ENCODE assay signal across 23 cellular contexts in the genomic region with DNA sequence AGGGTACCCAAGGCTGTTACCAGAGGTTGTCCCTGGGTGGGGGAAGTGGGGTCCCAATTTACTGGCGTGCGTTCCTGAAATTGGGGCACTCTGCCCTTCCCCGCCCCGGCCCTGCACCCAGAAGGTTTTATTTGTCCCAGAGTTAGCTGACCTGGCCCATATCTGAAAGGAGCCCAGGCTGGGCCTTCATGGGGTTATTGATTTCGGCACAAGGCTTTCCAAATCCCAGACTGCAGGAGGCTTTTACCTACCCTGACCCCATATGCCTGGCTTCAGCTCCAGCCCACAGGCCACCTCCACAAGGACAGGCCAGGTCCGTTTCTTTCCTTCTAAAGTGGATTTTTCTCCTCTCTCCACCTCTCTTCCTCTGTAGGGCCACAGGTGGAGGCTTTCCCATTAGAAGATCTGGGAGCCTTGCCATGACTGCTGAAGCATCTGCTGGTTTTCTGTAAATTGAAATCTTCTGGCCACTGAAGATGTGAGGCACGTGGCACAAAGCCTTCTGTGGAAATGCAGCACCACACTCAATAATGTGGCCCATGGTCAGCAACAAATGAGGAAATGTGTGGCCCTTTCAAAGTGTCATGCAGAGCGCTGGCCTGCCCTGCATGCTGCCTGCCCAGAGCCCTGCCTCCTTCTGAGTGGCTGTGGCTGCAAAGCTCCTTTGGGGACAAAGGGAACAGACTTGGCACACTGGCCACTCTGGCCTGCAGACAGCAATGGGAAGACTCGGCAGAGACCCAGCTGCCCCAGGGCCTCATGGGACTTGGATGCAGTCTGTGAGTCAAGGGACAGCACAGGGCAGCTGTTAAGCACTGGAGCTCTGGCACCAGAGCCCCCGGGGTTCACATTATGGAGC. TPM values are rescaled to one million over a fixed set of nuclear protein-coding genes. Genes with fewer than 3 reads are reported as not detected.
A peak's percentile ranks its signal among the peaks of the same experiment; 100 is the strongest.
DNase-seq lines count a peak whose midpoint lies in the region; ATAC-seq and TF ChIP-seq lines count a peak whose summit lies in the region.
"Had no signal": no experiment of that assay in that cellular context is flagged by ENCODE, and none has a peak within 500 bp of the region (broad histone marks: within the 10 kb centered on the region; RNA-seq: fewer than 3 reads in every experiment).

No MANE protein-coding gene starts in this region.

- H3K79me2 ChIP-seq in osteoblast (ENCODE audit: insufficient read depth, low read length) = no peaks in the 10 kb centered on the region

- peak; percentile 97 for ATAC-seq in left ventricle myocardium superior
- ATAC-seq in activated T-helper 17 cell treated with anti-CD3 and anti-CD28 coated beads, Interleukin-2, amount 50 U/mL, for 72 hours (replicated peaks) = no peak
- ATAC-seq: A549; activated naive CD4-positive, alpha-beta T cell treated with anti-CD3 and anti-CD28 coated beads, Interleukin-2, amount 50 U/mL, for 72 hours; activated T-cell treated with anti-CD3 and anti-CD28 coated beads, Interleukin-2, amount 50 U/mL, for 4 hours; left colon; SK-N-SH treated with all-trans-retinoic acid at 6 μM for 48 hours had no signal

- H3K27ac ChIP-seq in caudate nucleus (ENCODE audit: low read depth, low read length) (peak overlapping the region; percentile 46), osteoblast (ENCODE audit: low read depth, low read length) (no peak overlapping the region)
- H3K27ac ChIP-seq: A549, BLaER1, brain microvascular endothelial cell, GM23248, sigmoid colon had no signal

- no peak overlapping the region for H3K4me3 ChIP-seq in osteoblast (ENCODE audit: insufficient read depth, low read length)
- H3K4me3 ChIP-seq: A549, BLaER1, GM23248, sigmoid colon had no signal

- H3K4me1 ChIP-seq in osteoblast (ENCODE audit: insufficient read depth, low read length) = no peaks in the 10 kb centered on the region
- H3K4me1 ChIP-seq: A549, BLaER1, sigmoid colon had no signal

- no peak overlapping the region for H3K27ac Mint-ChIP-seq in activated T-helper 17 cell treated with anti-CD3 and anti-CD28 coated beads, Interleukin-2, amount 50 U/mL, for 72 hours
- H3K27ac Mint-ChIP-seq: activated naive CD4-positive, alpha-beta T cell treated with anti-CD3 and anti-CD28 coated beads, Interleukin-2, amount 50 U/mL, for 72 hours; dendritic cell treated with granulocyte-macrophage colony-stimulating factor and Interleukin-4, amounts not matched to agents 40 ng/mL and 50 ng/mL, for 4 days had no signal

- no peaks in the 10 kb centered on the region for H3K9me3 ChIP-seq in osteoblast (ENCODE audit: low read depth, low read length)
- H3K9me3 ChIP-seq: A549, BLaER1, sigmoid colon had no signal

- TF ChIP-seq CTCF in osteoblast (IDR thresholded peaks at IDR 0.05; ENCODE audit: extremely low read depth, low read depth, low read length) = no peak

- intact Hi-C loops in left ventricle myocardium superior (cut with micrococcal nuclease) = no loop called here

- H3K36me3 Mint-ChIP-seq in activated T-helper 17 cell treated with anti-CD3 and anti-CD28 coated beads, Interleukin-2, amount 50 U/mL, for 72 hours (ENCODE audit: low read depth) = no peaks in the 10 kb centered on the region
- H3K36me3 Mint-ChIP-seq: activated naive CD4-positive, alpha-beta T cell treated with anti-CD3 and anti-CD28 coated beads, Interleukin-2, amount 50 U/mL, for 72 hours had no signal

- no peaks in the 10 kb centered on the region for H3K9me3 Mint-ChIP-seq in activated T-helper 17 cell treated with anti-CD3 and anti-CD28 coated beads, Interleukin-2, amount 50 U/mL, for 72 hours
- H3K9me3 Mint-ChIP-seq: activated naive CD4-positive, alpha-beta T cell treated with anti-CD3 and anti-CD28 coated beads, Interleukin-2, amount 50 U/mL, for 72 hours; activated T-cell treated with anti-CD3 and anti-CD28 coated beads, Interleukin-2, amount 50 U/mL, for 4 hours; dendritic cell treated with granulocyte-macrophage colony-stimulating factor and Interleukin-4, amounts not matched to agents 40 ng/mL and 50 ng/mL, for 4 days had no signal

- no peaks in the 10 kb centered on the region for H4K20me1 ChIP-seq in osteoblast (ENCODE audit: insufficient read depth, low read length)
- H4K20me1 ChIP-seq: BLaER1 had no signal

- DNase-seq in Ammon's horn (ENCODE audit: low spot score) (peak; percentile 88), caudate nucleus (lab: John Stamatoyannopoulos, UW) (peak in 60 of 61 donors; percentile 1 to 86 (median 70)), left ventricle myocardium superior (peak; percentile 70), osteoblast (ENCODE audit: insufficient read length, low spot score, missing footprints) (peak; percentile 38), NCI-H2081 treated with DMSO at 0.1 percent for 48 hours (lab: John Stamatoyannopoulos, UW) (no peak), cerebellum (ENCODE audit: low spot score) (no peak), NCI-H128 (lab: John Stamatoyannopoulos, UW; ENCODE audit: unreplicated experiment) (no peak)
- DNase-seq: activated CD4-positive, CD25-positive, alpha-beta regulatory T cell; activated T-cell treated with anti-CD3 and anti-CD28 coated beads, Interleukin-2, amount 50 U/mL, for 4 hours; brain microvascular endothelial cell; foreskin fibroblast; GM23248; left colon; NCI-H1105 treated with DMSO at 0.1 percent for 48 hours; NCI-H510A treated with DMSO at 0.1 percent for 48 hours; RPMI8226; sigmoid colon had no signal

- H3K27me3 ChIP-seq in osteoblast (ENCODE audit: insufficient read depth, low read length) = no peaks in the 10 kb centered on the region
- H3K27me3 ChIP-seq: BLaER1, brain microvascular endothelial cell, sigmoid colon had no signal

- H3K4me3 Mint-ChIP-seq in activated T-helper 17 cell treated with anti-CD3 and anti-CD28 coated beads, Interleukin-2, amount 50 U/mL, for 72 hours = no peak overlapping the region
- H3K4me3 Mint-ChIP-seq: activated T-cell treated with anti-CD3 and anti-CD28 coated beads, Interleukin-2, amount 50 U/mL, for 4 hours; dendritic cell treated with granulocyte-macrophage colony-stimulating factor and Interleukin-4, amounts not matched to agents 40 ng/mL and 50 ng/mL, for 4 days had no signal

- no peak overlapping the region for H3K4me2 ChIP-seq in osteoblast (ENCODE audit: insufficient read depth, low read length)
- H3K4me2 ChIP-seq: A549, BLaER1 had no signal

- no peaks in the 10 kb centered on the region for H3K4me1 Mint-ChIP-seq in activated T-helper 17 cell treated with anti-CD3 and anti-CD28 coated beads, Interleukin-2, amount 50 U/mL, for 72 hours

- H2AFZ ChIP-seq in osteoblast (ENCODE audit: low read length) = no peak overlapping the region
- H2AFZ ChIP-seq: GM23248 had no signal

- H3K27me3 Mint-ChIP-seq in activated T-helper 17 cell treated with anti-CD3 and anti-CD28 coated beads, Interleukin-2, amount 50 U/mL, for 72 hours = no peaks in the 10 kb centered on the region
- H3K27me3 Mint-ChIP-seq: dendritic cell treated with granulocyte-macrophage colony-stimulating factor and Interleukin-4, amounts not matched to agents 40 ng/mL and 50 ng/mL, for 4 days had no signal

- no peaks in the 10 kb centered on the region for H3K36me3 ChIP-seq in osteoblast (ENCODE audit: insufficient read depth, low read length)
- H3K36me3 ChIP-seq: BLaER1, brain microvascular endothelial cell, sigmoid colon had no signal

RNA-seq across cellular contexts. Expression of a gene that starts 43.1 kb away (rescaled TPM):
- total RNA-seq in left ventricle myocardium superior (14.6 TPM), osteoblast (9.8 and 11.8 TPM in 2 replicates), cerebellum (12.2 TPM)
- total RNA-seq in activated T-helper 17 cell treated with anti-CD3 and anti-CD28 coated beads, Interleukin-2, amount 50 U/mL, for 72 hours = 10 to 100 TPM; 17.1 to 21.4 TPM

Comparison
In these comparisons a context has a peak if more than half of its experiments do, and no peak if none do; other contexts are left out.
1. DNase-seq: peak in Ammon's horn (single experiment), caudate nucleus (60 of 61), left ventricle myocardium superior (single experiment) and osteoblast (single experiment); none in NCI-H2081 treated with DMSO at 0.1 percent for 48 hours (single experiment), cerebellum (single experiment) and NCI-H128 (single experiment).